ENCODE assay signal across 8 cellular contexts in genomic region chr7:5283421-5284303, GRCh38. TPM values are rescaled to one million over a fixed set of nuclear protein-coding genes. Genes with fewer than 3 reads are reported as not detected.
DNase-seq lines count a peak whose midpoint lies in the region; ATAC-seq and TF ChIP-seq lines count a peak whose summit lies in the region.

No MANE protein-coding gene starts in this region.

- TF ChIP-seq CTCF in AG10803 (conservative IDR thresholded peaks at IDR 0.05; ENCODE audit: low read length) (no peak), KMS-11 (conservative IDR thresholded peaks at IDR 0.05; ENCODE audit: low read depth, low read length) (no peak), neural crest cell (conservative IDR thresholded peaks at IDR 0.05) (no peak), GM13976 (IDR thresholded peaks at IDR 0.05; ENCODE audit: borderline replicate concordance, control extremely low read depth, extremely low read depth, insufficient read depth, missing control alignments) (no peak)

- peaks cover 3% of the 10 kb centered on the region for H3K27me3 Mint-ChIP-seq in neural crest cell (ENCODE audit: low read depth)

- peaks cover 17% of the 10 kb centered on the region for H3K27me3 ChIP-seq in KMS-11 (ENCODE audit: insufficient read depth, low read depth)

- H3K4me1 Mint-ChIP-seq in neural crest cell = no peaks in the 10 kb centered on the region

- H3K4me3 ChIP-seq in AG10803 (ENCODE audit: low read length) (peak overlapping the region; percentile 31), KMS-11 (IDR thresholded peaks at IDR 0.05; ENCODE audit: insufficient read depth, low read depth, low read length) (no peak overlapping the region)

- H3K36me3 Mint-ChIP-seq in neural crest cell (ENCODE audit: low read depth) = no peaks in the 10 kb centered on the region

- no peak overlapping the region for H3K9ac ChIP-seq in KMS-11

- ATAC-seq in esophagus mucosa = peak; percentile 9

- H2AFZ ChIP-seq in KMS-11 (ENCODE audit: low read depth) = no peak overlapping the region

- H3K4me2 ChIP-seq in KMS-11 = peak overlapping the region; percentile 39

- in situ Hi-C loops in GM13976 (cut with MboI; ENCODE audit: low sequenced_read_pairs, unreplicated experiment) = no loop called here

- H3K4me1 ChIP-seq in KMS-11 (ENCODE audit: low read depth, poor library complexity, severe bottlenecking) = no peaks in the 10 kb centered on the region

- no peaks in the 10 kb centered on the region for H3K36me3 ChIP-seq in KMS-11 (ENCODE audit: insufficient read depth)

- no peak overlapping the region for H3K27ac ChIP-seq in KMS-11

- no peak for DNase-seq in AG10803 (ENCODE audit: low read depth)
- DNase-seq in neural crest cell (ENCODE audit: low read depth, low spot score) = peak; percentile 28
- DNase-seq in Kasumi-1 (lab: John Stamatoyannopoulos, UW) = no peak
- DNase-seq in GM19240 (ENCODE audit: insufficient read length, low spot score) = no peak
- DNase-seq in GM13976 (ENCODE audit: low spot score) = no peak
- no peak for DNase-seq in NCI-H774 (lab: John Stamatoyannopoulos, UW)

- no peak overlapping the region for H3K27ac Mint-ChIP-seq in neural crest cell (ENCODE audit: unreplicated experiment)

- no peaks in the 10 kb centered on the region for H4K20me1 ChIP-seq in KMS-11 (ENCODE audit: insufficient read depth)

- H3K4me3 Mint-ChIP-seq in neural crest cell = peak overlapping the region; percentile 85

- H3K9me3 Mint-ChIP-seq in neural crest cell = no peaks in the 10 kb centered on the region

- no peaks in the 10 kb centered on the region for H3K79me2 ChIP-seq in KMS-11 (ENCODE audit: insufficient read depth, low read depth)

RNA-seq across cellular contexts. Expression of gene SLC29A4, which starts 0.9 kb away (rescaled TPM):
- total RNA-seq in esophagus mucosa (0.48 TPM), neural crest cell (32.5 and 40.0 TPM in 2 replicates)

Comparison
In these comparisons a context has a peak if more than half of its experiments do, and no peak if none do; other contexts are left out.
1. RNA of gene SLC29A4, which starts 0.9 kb away (total RNA-seq): 32.5 to 40.0 TPM in neural crest cell; 0.48 TPM in esophagus mucosa (single experiment); every median in the first group is over 10 times any median in the second.